In genomic region chr16:48492131-48492530, GRCh38 we compare ENCODE assay signal across 1 cellular context.
TF ChIP-seq lines count a peak whose summit lies in the region.

No MANE protein-coding gene starts in this region.

TF ChIP-seq in GM23338, 12 proteins besides CTCF, POLR2A, EP300 and RAD21 (continued from another document):
- TF ChIP-seq, protein P1, sequence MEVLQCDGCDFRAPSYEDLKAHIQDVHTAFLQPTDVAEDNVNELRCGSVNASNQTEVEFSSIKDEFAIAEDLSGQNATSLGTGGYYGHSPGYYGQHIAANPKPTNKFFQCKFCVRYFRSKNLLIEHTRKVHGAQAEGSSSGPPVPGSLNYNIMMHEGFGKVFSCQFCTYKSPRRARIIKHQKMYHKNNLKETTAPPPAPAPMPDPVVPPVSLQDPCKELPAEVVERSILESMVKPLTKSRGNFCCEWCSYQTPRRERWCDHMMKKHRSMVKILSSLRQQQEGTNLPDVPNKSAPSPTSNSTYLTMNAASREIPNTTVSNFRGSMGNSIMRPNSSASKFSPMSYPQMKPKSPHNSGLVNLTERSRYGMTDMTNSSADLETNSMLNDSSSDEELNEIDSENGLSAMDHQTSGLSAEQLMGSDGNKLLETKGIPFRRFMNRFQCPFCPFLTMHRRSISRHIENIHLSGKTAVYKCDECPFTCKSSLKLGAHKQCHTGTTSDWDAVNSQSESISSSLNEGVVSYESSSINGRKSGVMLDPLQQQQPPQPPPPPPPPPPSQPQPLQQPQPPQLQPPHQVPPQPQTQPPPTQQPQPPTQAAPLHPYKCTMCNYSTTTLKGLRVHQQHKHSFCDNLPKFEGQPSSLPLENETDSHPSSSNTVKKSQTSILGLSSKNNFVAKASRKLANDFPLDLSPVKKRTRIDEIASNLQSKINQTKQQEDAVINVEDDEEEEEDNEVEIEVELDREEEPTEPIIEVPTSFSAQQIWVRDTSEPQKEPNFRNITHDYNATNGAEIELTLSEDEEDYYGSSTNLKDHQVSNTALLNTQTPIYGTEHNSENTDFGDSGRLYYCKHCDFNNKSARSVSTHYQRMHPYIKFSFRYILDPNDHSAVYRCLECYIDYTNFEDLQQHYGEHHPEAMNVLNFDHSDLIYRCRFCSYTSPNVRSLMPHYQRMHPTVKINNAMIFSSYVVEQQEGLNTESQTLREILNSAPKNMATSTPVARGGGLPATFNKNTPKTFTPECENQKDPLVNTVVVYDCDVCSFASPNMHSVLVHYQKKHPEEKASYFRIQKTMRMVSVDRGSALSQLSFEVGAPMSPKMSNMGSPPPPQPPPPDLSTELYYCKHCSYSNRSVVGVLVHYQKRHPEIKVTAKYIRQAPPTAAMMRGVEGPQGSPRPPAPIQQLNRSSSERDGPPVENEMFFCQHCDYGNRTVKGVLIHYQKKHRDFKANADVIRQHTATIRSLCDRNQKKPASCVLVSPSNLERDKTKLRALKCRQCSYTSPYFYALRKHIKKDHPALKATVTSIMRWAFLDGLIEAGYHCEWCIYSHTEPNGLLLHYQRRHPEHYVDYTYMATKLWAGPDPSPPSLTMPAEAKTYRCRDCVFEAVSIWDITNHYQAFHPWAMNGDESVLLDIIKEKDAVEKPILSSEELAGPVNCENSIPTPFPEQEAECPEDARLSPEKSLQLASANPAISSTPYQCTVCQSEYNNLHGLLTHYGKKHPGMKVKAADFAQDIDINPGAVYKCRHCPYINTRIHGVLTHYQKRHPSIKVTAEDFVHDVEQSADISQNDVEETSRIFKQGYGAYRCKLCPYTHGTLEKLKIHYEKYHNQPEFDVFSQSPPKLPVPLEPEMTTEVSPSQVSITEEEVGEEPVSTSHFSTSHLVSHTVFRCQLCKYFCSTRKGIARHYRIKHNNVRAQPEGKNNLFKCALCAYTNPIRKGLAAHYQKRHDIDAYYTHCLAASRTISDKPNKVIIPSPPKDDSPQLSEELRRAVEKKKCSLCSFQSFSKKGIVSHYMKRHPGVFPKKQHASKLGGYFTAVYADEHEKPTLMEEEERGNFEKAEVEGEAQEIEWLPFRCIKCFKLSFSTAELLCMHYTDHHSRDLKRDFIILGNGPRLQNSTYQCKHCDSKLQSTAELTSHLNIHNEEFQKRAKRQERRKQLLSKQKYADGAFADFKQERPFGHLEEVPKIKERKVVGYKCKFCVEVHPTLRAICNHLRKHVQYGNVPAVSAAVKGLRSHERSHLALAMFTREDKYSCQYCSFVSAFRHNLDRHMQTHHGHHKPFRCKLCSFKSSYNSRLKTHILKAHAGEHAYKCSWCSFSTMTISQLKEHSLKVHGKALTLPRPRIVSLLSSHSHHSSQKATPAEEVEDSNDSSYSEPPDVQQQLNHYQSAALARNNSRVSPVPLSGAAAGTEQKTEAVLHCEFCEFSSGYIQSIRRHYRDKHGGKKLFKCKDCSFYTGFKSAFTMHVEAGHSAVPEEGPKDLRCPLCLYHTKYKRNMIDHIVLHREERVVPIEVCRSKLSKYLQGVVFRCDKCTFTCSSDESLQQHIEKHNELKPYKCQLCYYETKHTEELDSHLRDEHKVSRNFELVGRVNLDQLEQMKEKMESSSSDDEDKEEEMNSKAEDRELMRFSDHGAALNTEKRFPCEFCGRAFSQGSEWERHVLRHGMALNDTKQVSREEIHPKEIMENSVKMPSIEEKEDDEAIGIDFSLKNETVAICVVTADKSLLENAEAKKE (CRISPR knock-in tag; IDR thresholded peaks at IDR 0.05) = no peak
- no peak for TF ChIP-seq ZNF331 (CRISPR knock-in tag; IDR thresholded peaks at IDR 0.05; ENCODE audit: low read depth)
- TF ChIP-seq REST (IDR thresholded peaks at IDR 0.05; ENCODE audit: unreplicated experiment) = no peak
- TF ChIP-seq CREB1 (CRISPR knock-in tag; IDR thresholded peaks at IDR 0.05; ENCODE audit: low read depth) = no peak
- no peak for TF ChIP-seq STAT1 (IDR thresholded peaks at IDR 0.05; ENCODE audit: unreplicated experiment)
